28 cellular contexts compared by ENCODE assay signal in genomic region chr2:166157578-166157977, GRCh38. TPM values are rescaled to one million over a fixed set of nuclear protein-coding genes. Genes with fewer than 3 reads are reported as not detected.
"Had no signal": no experiment of that assay in that cellular context is flagged by ENCODE, and none has a peak within 500 bp of the region (broad histone marks: within the 10 kb centered on the region; RNA-seq: fewer than 3 reads in every experiment).

No MANE protein-coding gene starts in this region.

- H3K36me3 ChIP-seq: brain microvascular endothelial cell, cardiac muscle cell, SJCRH30, WERI-Rb-1 had no signal

- DNase-seq: activated CD4-positive, alpha-beta memory T cell treated with anti-CD3 and anti-CD28 coated beads, Interleukin-2, amount 10 ng/mL, durations not matched to agents 7 days and 5 days; activated CD4-positive, alpha-beta T cell treated with anti-CD3 and anti-CD28 coated beads for 36 hours; activated CD4-positive, alpha-beta T cell treated with anti-CD3 and anti-CD28 coated beads, Interleukin-2, amount 50 U/mL, for 1 hour; activated gamma-delta T cell treated with Interleukin-2 at 50 U/mL for 16 hours; activated naive CD4-positive, alpha-beta T cell treated with anti-CD3 and anti-CD28 coated beads, Interleukin-2, amount 10 ng/mL, durations not matched to agents 7 days and 5 days; activated naive CD8-positive, alpha-beta T cell treated with anti-CD3 and anti-CD28 coated beads for 36 hours; activated T-cell treated with anti-CD3 and anti-CD28 coated beads, Interleukin-2, amount 50 U/mL, for 72 hours; brain microvascular endothelial cell; NCI-H1048; NCI-H1417 treated with DMSO at 0.1 percent for 48 hours; NCI-H1694; NCI-H2081; NCI-H2171; NCI-H2227 treated with DMSO at 0.1 percent for 48 hours; NCI-H510A; NCI-H526 treated with DMSO at 0.1 percent for 48 hours; Right ventricle myocardium superior; RPMI8226; SJCRH30; SK-N-SH; T-helper 1 cell; WERI-Rb-1 had no signal

- H3K4me1 ChIP-seq: SJCRH30 had no signal

- H3K27ac ChIP-seq: brain microvascular endothelial cell, cardiac muscle cell, SJCRH30, WERI-Rb-1 had no signal

- ATAC-seq: activated CD4-positive, alpha-beta T cell treated with anti-CD3 and anti-CD28 coated beads for 36 hours; activated T-cell treated with anti-CD3 and anti-CD28 coated beads, Interleukin-2, amount 50 U/mL, for 72 hours; Panc1 had no signal

- H3K9me3 ChIP-seq: SJCRH30, SK-N-SH had no signal

- H3K4me3 ChIP-seq: cardiac muscle cell, SJCRH30 had no signal

- H3K27me3 ChIP-seq: brain microvascular endothelial cell, cardiac muscle cell, SJCRH30 had no signal

RNA-seq across cellular contexts. Expression of gene SCN1A, which starts 29.8 kb away (rescaled TPM):
- total RNA-seq: activated CD4-positive, alpha-beta memory T cell treated with anti-CD3 and anti-CD28 coated beads, Interleukin-2, amount 10 ng/mL, durations not matched to agents 7 days and 5 days; activated CD4-positive, alpha-beta T cell treated with anti-CD3 and anti-CD28 coated beads for 36 hours; activated CD8-positive, alpha-beta memory T cell treated with anti-CD3 and anti-CD28 coated beads for 36 hours; activated naive CD8-positive, alpha-beta T cell treated with anti-CD3 and anti-CD28 coated beads for 36 hours; activated T-cell treated with anti-CD3 and anti-CD28 coated beads, Interleukin-2, amount 50 U/mL, for 72 hours; activated T-helper 2 cell treated with anti-CD3 and anti-CD28 coated beads, Interferon-gamma antibody, Interleukin-2, Interleukin-4, amounts not matched to agents 10 μg/mL and 5 μg/mL and 100 μg/mL, durations not matched to agents 14 hours and 24 hours and 36 hours; OCI-LY7; SJCRH30; T-helper 2 cell treated with Interferon-gamma antibody and Interleukin-4, amounts not matched to agents 100 ng/mL and 5 ng/mL, for 36 hours had no signal
